Comparison of ENCODE assay signal across 1 cellular context in genomic region chr1:9816199-9816598, GRCh38.
TF ChIP-seq lines count a peak whose summit lies in the region.

No MANE protein-coding gene starts in this region.

TF ChIP-seq in HepG2, 621 proteins besides CTCF, POLR2A, EP300 and RAD21:
- no peak for TF ChIP-seq YEATS4 (CRISPR knock-in tag; IDR thresholded peaks at IDR 0.05; ENCODE audit: borderline replicate concordance)
- TF ChIP-seq ZNF326 (CRISPR knock-in tag; IDR thresholded peaks at IDR 0.05; ENCODE audit: borderline replicate concordance) = no peak
- TF ChIP-seq CEBPG (CRISPR knock-in tag; IDR thresholded peaks at IDR 0.05) = peak; percentile 41; the same call in 1 of the 2 replicates
- TF ChIP-seq CEBPB (IDR thresholded peaks at IDR 0.05; ENCODE audit: borderline replicate concordance, low read depth, low read length) = peak; percentile 40; the same call in 1 of the 2 replicates
- TF ChIP-seq ZNF577 (CRISPR knock-in tag; IDR thresholded peaks at IDR 0.05; ENCODE audit: borderline replicate concordance, low read depth) = no peak
- no peak for TF ChIP-seq ZNF773 (CRISPR knock-in tag; IDR thresholded peaks at IDR 0.05; ENCODE audit: borderline replicate concordance)
- TF ChIP-seq BRF2 (CRISPR knock-in tag; IDR thresholded peaks at IDR 0.05) = no peak
- TF ChIP-seq NCOA2 (CRISPR knock-in tag; IDR thresholded peaks at IDR 0.05) = 0 out of 2 replicates have a peak, but pooled peaks have one; percentile 17
- no peak for TF ChIP-seq HOXA3 (CRISPR knock-in tag; IDR thresholded peaks at IDR 0.05)
- no peak for TF ChIP-seq DNMT3B (CRISPR knock-in tag; conservative IDR thresholded peaks at IDR 0.05)
